Comparison of ENCODE assay signal across 8 cellular contexts in genomic region chr11:16924826-16925494, GRCh38.
A peak's percentile ranks its signal among the peaks of the same experiment; 100 is the strongest.
DNase-seq lines count a peak whose midpoint lies in the region; ATAC-seq and TF ChIP-seq lines count a peak whose summit lies in the region.

No MANE protein-coding gene starts in this region.

- no peak overlapping the region for H3K27ac ChIP-seq in neuronal stem cell (replicated peaks; ENCODE audit: low read length)

- H3K36me3 Mint-ChIP-seq in T-helper 17 cell (ENCODE audit: low read depth), result peaks cover 5% of the 10 kb centered on the region

- no peak overlapping the region for H4K8ac ChIP-seq in neuronal stem cell (ENCODE audit: low read depth, low read length)

- peaks cover 11 to 41% of the 10 kb centered on the region in 2 donors for H3K4me1 ChIP-seq in neuronal stem cell (ENCODE audit: control insufficient read depth in 2 of 2, insufficient read depth in 1 of 2, low read depth in 1 of 2, low read length in 2 of 2)

- peak overlapping the region; percentile 82 for H3K18ac ChIP-seq in neuronal stem cell (ENCODE audit: low read length)

- H3K4me2 ChIP-seq in neuronal stem cell (ENCODE audit: insufficient read depth, low read length, poor library complexity, severe bottlenecking), result peak overlapping the region; percentile 94

- no peak overlapping the region for H4K91ac ChIP-seq in neuronal stem cell (ENCODE audit: low read depth, low read length, poor library complexity)

- no CpG with 5 or more reads among the region's 47 CpGs for WGBS in neuronal stem cell (ENCODE audit: extremely low coverage in 2 of 2, insufficient read length in 2 of 2, insufficient replicate concordance in 1 of 2), 2 donors

- peak overlapping the region; percentile 43 for H2AK5ac ChIP-seq in neuronal stem cell (ENCODE audit: low read depth, low read length)

- H3K27me3 Mint-ChIP-seq in T-helper 17 cell, result peaks cover 52% of the 10 kb centered on the region

- H3K36me3 ChIP-seq in neuronal stem cell (replicated peaks in 1 of 2; ENCODE audit: control insufficient read depth in 2 of 2, insufficient read depth in 2 of 2, low read length in 2 of 2), result no peaks in the 10 kb centered on the region

- no peaks in the 10 kb centered on the region for H3K79me1 ChIP-seq in neuronal stem cell (ENCODE audit: low read depth, low read length)

- H2BK12ac ChIP-seq in neuronal stem cell (ENCODE audit: low read length), result no peak overlapping the region

- H3K23ac ChIP-seq in neuronal stem cell (ENCODE audit: low read depth, low read length, poor library complexity), result peak overlapping the region; percentile 62

- no peak overlapping the region for H2BK120ac ChIP-seq in neuronal stem cell (ENCODE audit: low read depth, low read length)

- no peak for TF ChIP-seq CTCF in fibroblast of villous mesenchyme (IDR thresholded peaks at IDR 0.05; ENCODE audit: insufficient read depth, low read depth, low read length)

- peaks cover 17% of the 10 kb centered on the region for H3K4me1 Mint-ChIP-seq in T-helper 17 cell

- peak overlapping the region; percentile 71 for H3K4me3 Mint-ChIP-seq in T-helper 17 cell

- DNase-seq in ELR (ENCODE audit: low read depth), result peak; percentile 23
- DNase-seq in T-helper 17 cell, result no peak
- DNase-seq in fibroblast of villous mesenchyme (ENCODE audit: low read depth), result peak; percentile 22
- DNase-seq in neuronal stem cell (ENCODE audit: low spot score), result peak; percentile 48
- no peak for DNase-seq in NCI-H2227 (lab: John Stamatoyannopoulos, UW; ENCODE audit: unreplicated experiment)
- no peak for DNase-seq in pons (ENCODE audit: low spot score)

- H2AFZ ChIP-seq in neuronal stem cell (ENCODE audit: low read length), result peak overlapping the region; percentile 92

- H3K9ac ChIP-seq in neuronal stem cell (ENCODE audit: low read depth, low read length, poor library complexity), result peak overlapping the region; percentile 82

- ATAC-seq in HG02588 (IDR thresholded peaks at IDR 0.05; ENCODE audit: unreplicated experiment) (peak; percentile 16), T-helper 17 cell (no peak), GM18870 (IDR thresholded peaks at IDR 0.05; ENCODE audit: unreplicated experiment) (no peak)

- no peak overlapping the region for H2BK15ac ChIP-seq in neuronal stem cell (ENCODE audit: low read length)

- H3K4me3 ChIP-seq in fibroblast of villous mesenchyme (ENCODE audit: low read depth, low read length), result peak overlapping the region; percentile 33
- peak overlapping the region; percentile 45 to 80 for H3K4me3 ChIP-seq in neuronal stem cell (ENCODE audit: low read length in 2 of 2)

- H2BK5ac ChIP-seq in neuronal stem cell (ENCODE audit: low read length), result peak overlapping the region; percentile 32

- H3K4ac ChIP-seq in neuronal stem cell (ENCODE audit: low read length), result no peak overlapping the region

- H3K27me3 ChIP-seq in neuronal stem cell (ENCODE audit: control insufficient read depth in 3 of 3, insufficient read depth in 3 of 3, low read depth in 1 of 3, low read length in 3 of 3), result peaks cover 0 to 38% (median 9%) of the 10 kb centered on the region in 3 experiments

- H3K9me3 ChIP-seq in T-helper 17 cell (ENCODE audit: control insufficient read depth, low read length, poor library complexity, severe bottlenecking) (no peaks in the 10 kb centered on the region), neuronal stem cell (replicated peaks in 1 of 2; ENCODE audit: control insufficient read depth in 2 of 2, insufficient read depth in 1 of 2, low read depth in 1 of 2, low read length in 2 of 2) (no peaks in the 10 kb centered on the region)

- no peak overlapping the region for H3K27ac Mint-ChIP-seq in T-helper 17 cell

- peak overlapping the region; percentile 87 for H3K14ac ChIP-seq in neuronal stem cell (ENCODE audit: low read length)

Comparison
In these comparisons a context has a peak if more than half of its experiments do, and no peak if none do; other contexts are left out.
1. DNase-seq: peak in ELR (single experiment), fibroblast of villous mesenchyme (single experiment) and neuronal stem cell (single experiment); none in T-helper 17 cell (0 of 3), NCI-H2227 (single experiment) and pons (single experiment).